18 cellular contexts compared by ENCODE assay signal in the genomic region with DNA sequence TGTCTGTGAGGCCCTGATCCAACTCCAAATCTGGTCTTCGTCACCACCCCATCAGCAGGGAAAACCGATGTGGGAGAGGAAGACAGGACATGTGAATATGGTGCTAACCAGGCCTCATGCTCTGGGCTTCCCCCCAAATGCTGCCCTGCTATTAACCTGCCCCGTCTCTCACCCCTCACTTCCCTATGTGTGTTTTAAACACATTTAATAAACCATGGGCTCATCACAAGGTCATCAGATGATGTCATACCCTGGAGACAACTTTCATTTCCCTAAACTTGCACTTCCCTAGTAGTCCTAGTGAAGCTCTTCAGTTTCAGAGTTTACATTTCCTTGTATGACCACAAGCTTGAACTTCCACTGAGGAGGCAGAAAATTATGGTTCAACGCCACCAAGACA. TPM values are rescaled to one million over a fixed set of nuclear protein-coding genes. Genes with fewer than 3 reads are reported as not detected.
DNase-seq lines count a peak whose midpoint lies in the region; ATAC-seq and TF ChIP-seq lines count a peak whose summit lies in the region.
"Had no signal": no experiment of that assay in that cellular context is flagged by ENCODE, and none has a peak within 500 bp of the region (broad histone marks: within the 10 kb centered on the region; RNA-seq: fewer than 3 reads in every experiment).

No MANE protein-coding gene starts in this region.

- ATAC-seq in Right ventricle myocardium inferior: peak; percentile 70
- peak; percentile 54 for ATAC-seq in left lobe of liver
- ATAC-seq in GM19328 (IDR thresholded peaks at IDR 0.05; ENCODE audit: unreplicated experiment): no peak
- ATAC-seq in GM19395 (IDR thresholded peaks at IDR 0.05; ENCODE audit: unreplicated experiment): no peak
- ATAC-seq: A549 had no signal

- no peaks in the 10 kb centered on the region for H3K27me3 ChIP-seq in right atrium auricular region
- H3K27me3 ChIP-seq: ascending aorta had no signal

- H3K4me3 ChIP-seq in right atrium auricular region: no peak overlapping the region
- H3K4me3 ChIP-seq: A549, ascending aorta had no signal

- TF ChIP-seq CTCF in right atrium auricular region (IDR thresholded peaks at IDR 0.05): no peak

- DNase-seq in Right ventricle myocardium inferior (ENCODE audit: missing footprints): no peak
- DNase-seq in right atrium auricular region (ENCODE audit: low spot score): no peak
- peak; percentile 22 for DNase-seq in OCI-M1 (lab: John Stamatoyannopoulos, UW)
- DNase-seq in left lobe of liver (ENCODE audit: low spot score): no peak
- DNase-seq in SW 1271 (lab: John Stamatoyannopoulos, UW): no peak
- no peak for DNase-seq in EL
- DNase-seq: activated T-cell treated with anti-CD3 and anti-CD28 coated beads, Interleukin-2, amount 50 U/mL, for 4 hours; effector CD4-positive, alpha-beta T cell; glutamatergic neuron; NCI-H187 treated with DMSO at 0.1 percent for 48 hours had no signal

- intact Hi-C loops in Right ventricle myocardium inferior (cut with DNase I): no loop called here

- no peaks in the 10 kb centered on the region for H3K4me1 ChIP-seq in right atrium auricular region
- H3K4me1 ChIP-seq: A549, ascending aorta had no signal

- H3K36me3 ChIP-seq in right atrium auricular region: no peaks in the 10 kb centered on the region
- H3K36me3 ChIP-seq: ascending aorta had no signal

- H3K9me3 ChIP-seq in right atrium auricular region: no peaks in the 10 kb centered on the region
- H3K9me3 ChIP-seq: A549, ascending aorta had no signal

- no peak overlapping the region for H3K27ac ChIP-seq in right atrium auricular region
- H3K27ac ChIP-seq: A549, ascending aorta, VCaP had no signal

RNA-seq across cellular contexts. Expression of gene CD8B2, which starts 49.9 kb away (rescaled TPM):
- not detected for total RNA-seq in Right ventricle myocardium inferior
- not detected for total RNA-seq in right atrium auricular region
- total RNA-seq in left lobe of liver: not detected
- total RNA-seq: ascending aorta, HT1080, lung microvascular endothelial cell, posterior vena cava had no signal

Comparison
In these comparisons a context has a peak if more than half of its experiments do, and no peak if none do; other contexts are left out.
1. ATAC-seq: peak in Right ventricle myocardium inferior (single experiment) and left lobe of liver (single experiment); none in GM19328 (single experiment) and GM19395 (single experiment).